10 cellular contexts compared by ENCODE assay signal in genomic region chr20:51631011-51631950, GRCh38.
A peak's percentile ranks its signal among the peaks of the same experiment; 100 is the strongest.
DNase-seq lines count a peak whose midpoint lies in the region; ATAC-seq and TF ChIP-seq lines count a peak whose summit lies in the region.
"Had no signal": no experiment of that assay in that cellular context is flagged by ENCODE, and none has a peak within 500 bp of the region (broad histone marks: within the 10 kb centered on the region; RNA-seq: fewer than 3 reads in every experiment).

No MANE protein-coding gene starts in this region.

- ATAC-seq in WTC11 (no peak), HG03432 (IDR thresholded peaks at IDR 0.05; ENCODE audit: unreplicated experiment) (no peak)

- no peaks in the 10 kb centered on the region for H3K27me3 Mint-ChIP-seq in WTC11 (ENCODE audit: low read depth)

- TF ChIP-seq CTCF in WTC11 (IDR thresholded peaks at IDR 0.05) (no peak), fibroblast of the aortic adventitia (IDR thresholded peaks at IDR 0.05; ENCODE audit: insufficient read depth, low read length) (no peak)

- no peaks in the 10 kb centered on the region for H3K36me3 Mint-ChIP-seq in WTC11

- peak overlapping the region; percentile 25 for H3K4me3 ChIP-seq in fibroblast of the aortic adventitia (ENCODE audit: low read depth, low read length)

- peak; percentile 69 for DNase-seq in activated effector memory CD4-positive, alpha-beta T cell treated with anti-CD3 and anti-CD28 coated beads, Interleukin-2, amount 50 U/mL, for 16 hours
- no peak for DNase-seq in activated effector memory CD4-positive, alpha-beta T cell treated with Interleukin-2 at 50 U/mL for 16 hours
- no peak for DNase-seq in WTC11 (ENCODE audit: low spot score)
- DNase-seq in fibroblast of the aortic adventitia (ENCODE audit: low read depth) = peak; percentile 99
- DNase-seq in renal cortical epithelial cell (ENCODE audit: low read depth) = peak; percentile 97
- DNase-seq in NCI-H69 (lab: John Stamatoyannopoulos, UW) = no peak
- DNase-seq in DMS79 treated with DMSO at 0.1 percent for 48 hours (lab: John Stamatoyannopoulos, UW) = no peak
- DNase-seq: activated B cell treated with CpG ODN at 0.5 μM for 24 hours, DND-41 had no signal

- H3K4me1 Mint-ChIP-seq in WTC11 = no peaks in the 10 kb centered on the region
- H3K4me1 Mint-ChIP-seq: activated B cell treated with CpG ODN at 0.5 μM for 24 hours had no signal

- CTCF ChIA-PET in WTC11 (lab: Charles Lee) = no interaction called here

- H3K9me3 Mint-ChIP-seq in WTC11 = no peaks in the 10 kb centered on the region
- H3K9me3 Mint-ChIP-seq: activated B cell treated with CpG ODN at 0.5 μM for 24 hours had no signal

- no peak overlapping the region for H3K4me3 Mint-ChIP-seq in WTC11
- H3K4me3 Mint-ChIP-seq: activated B cell treated with CpG ODN at 0.5 μM for 24 hours had no signal

- POLR2A ChIA-PET in WTC11 (lab: Charles Lee) = no interaction called here

- H3K27ac Mint-ChIP-seq in WTC11 = peak overlapping the region; percentile 31; the same call in 1 of the 2 replicates
- H3K27ac Mint-ChIP-seq: activated B cell treated with CpG ODN at 0.5 μM for 24 hours had no signal

TF ChIP-seq in WTC11, 78 proteins besides CTCF, POLR2A, EP300 and RAD21:
- TF ChIP-seq HMGXB4 (CRISPR knock-in tag; IDR thresholded peaks at IDR 0.05) (no peak), AR (CRISPR knock-in tag; IDR thresholded peaks at IDR 0.05) (no peak), TEAD1 (CRISPR knock-in tag; IDR thresholded peaks at IDR 0.05) (no peak), ERG (CRISPR knock-in tag; IDR thresholded peaks at IDR 0.05) (no peak), PRRX2 (CRISPR knock-in tag; IDR thresholded peaks at IDR 0.05) (no peak), CBFB (CRISPR knock-in tag; IDR thresholded peaks at IDR 0.05; ENCODE audit: low read depth) (no peak), ZNF219 (CRISPR knock-in tag; IDR thresholded peaks at IDR 0.05; ENCODE audit: borderline replicate concordance) (no peak), NFE2L1 (CRISPR knock-in tag; IDR thresholded peaks at IDR 0.05) (no peak), ZNF263 (CRISPR knock-in tag; IDR thresholded peaks at IDR 0.05; ENCODE audit: low read depth) (no peak), ETV6 (CRISPR knock-in tag; IDR thresholded peaks at IDR 0.05) (no peak), ZNF416 (CRISPR knock-in tag; IDR thresholded peaks at IDR 0.05) (no peak), JAZF1 (CRISPR knock-in tag; IDR thresholded peaks at IDR 0.05) (no peak), RELA (CRISPR knock-in tag; IDR thresholded peaks at IDR 0.05; ENCODE audit: borderline replicate concordance) (no peak), ZBTB43 (CRISPR knock-in tag; IDR thresholded peaks at IDR 0.05) (no peak), IRF1 (CRISPR knock-in tag; IDR thresholded peaks at IDR 0.05) (no peak), OVOL2 (CRISPR knock-in tag; IDR thresholded peaks at IDR 0.05; ENCODE audit: borderline replicate concordance) (no peak), KAT7 (CRISPR knock-in tag; IDR thresholded peaks at IDR 0.05; ENCODE audit: borderline replicate concordance) (no peak), AFF4 (CRISPR knock-in tag; IDR thresholded peaks at IDR 0.05; ENCODE audit: borderline replicate concordance) (no peak), NR3C1 (CRISPR knock-in tag; conservative IDR thresholded peaks at IDR 0.05; ENCODE audit: low read depth) (no peak), CREM (CRISPR knock-in tag; IDR thresholded peaks at IDR 0.05) (no peak)

Comparison
In these comparisons a context has a peak if more than half of its experiments do, and no peak if none do; other contexts are left out.
1. DNase-seq: peak in activated effector memory CD4-positive, alpha-beta T cell treated with anti-CD3 and anti-CD28 coated beads, Interleukin-2, amount 50 U/mL, for 16 hours (single experiment), fibroblast of the aortic adventitia (single experiment) and renal cortical epithelial cell (single experiment); none in activated effector memory CD4-positive, alpha-beta T cell treated with Interleukin-2 at 50 U/mL for 16 hours (single experiment), WTC11 (single experiment), NCI-H69 (single experiment) and DMS79 treated with DMSO at 0.1 percent for 48 hours (single experiment).